10 cellular contexts compared by ENCODE assay signal in the genomic region with DNA sequence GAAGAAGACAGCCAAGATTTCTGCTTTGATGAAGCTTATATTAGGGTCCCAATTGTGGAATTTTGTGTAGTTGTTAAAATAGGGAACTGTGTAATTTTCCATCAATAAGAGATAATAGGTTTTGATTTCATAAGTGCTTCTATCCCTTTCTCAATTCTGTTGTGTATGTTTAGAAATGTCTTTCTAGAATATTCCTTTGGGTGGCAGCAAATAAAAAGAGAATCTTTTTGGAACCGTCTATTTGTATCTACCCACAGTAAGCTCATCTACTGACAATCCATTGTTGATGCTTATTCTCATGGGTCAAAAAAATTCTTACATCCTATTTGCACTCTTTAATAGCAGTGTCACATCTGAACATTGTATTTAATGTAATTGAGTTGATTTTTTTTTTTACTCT.
DNase-seq lines count a peak whose midpoint lies in the region; ATAC-seq and TF ChIP-seq lines count a peak whose summit lies in the region.
"Had no signal": no experiment of that assay in that cellular context is flagged by ENCODE, and none has a peak within 500 bp of the region (broad histone marks: within the 10 kb centered on the region; RNA-seq: fewer than 3 reads in every experiment).

No MANE protein-coding gene starts in this region.

- TF ChIP-seq CTCF in foreskin fibroblast (IDR thresholded peaks at IDR 0.05; ENCODE audit: low read depth, low read length), result no peak

- peak; percentile 55 for ATAC-seq in GM18861 (IDR thresholded peaks at IDR 0.05; ENCODE audit: unreplicated experiment)
- peak; percentile 40 for ATAC-seq in HG03175 (IDR thresholded peaks at IDR 0.05; ENCODE audit: unreplicated experiment)
- ATAC-seq: naive thymus-derived CD4-positive, alpha-beta T cell; stimulated activated naive CD8-positive, alpha-beta T cell treated with anti-CD3 and anti-CD28 coated beads, Interleukin-15, amount 100 ng/mL, for 72 hours had no signal

- no peak overlapping the region for H3K4me3 ChIP-seq in foreskin fibroblast (ENCODE audit: low read depth in 1 of 2, low read length in 2 of 2)

- DNase-seq in RKO (ENCODE audit: low spot score) (peak; percentile 27), pons (ENCODE audit: low spot score) (peak; percentile 86), DMS79 (lab: John Stamatoyannopoulos, UW) (no peak), foreskin fibroblast (no peak), NCI-H1092 (lab: John Stamatoyannopoulos, UW) (no peak)
- DNase-seq: activated CD4-positive, alpha-beta T cell treated with anti-CD3 and anti-CD28 coated beads for 4 hours; stimulated activated naive CD8-positive, alpha-beta T cell treated with anti-CD3 and anti-CD28 coated beads, Interleukin-15, amount 100 ng/mL, for 72 hours had no signal

Comparison
In these comparisons a context has a peak if more than half of its experiments do, and no peak if none do; other contexts are left out.
1. DNase-seq: peak in RKO (single experiment) and pons (single experiment); none in DMS79 (single experiment), foreskin fibroblast (0 of 2) and NCI-H1092 (single experiment).